7 cellular contexts compared by ENCODE assay signal in the genomic region with DNA sequence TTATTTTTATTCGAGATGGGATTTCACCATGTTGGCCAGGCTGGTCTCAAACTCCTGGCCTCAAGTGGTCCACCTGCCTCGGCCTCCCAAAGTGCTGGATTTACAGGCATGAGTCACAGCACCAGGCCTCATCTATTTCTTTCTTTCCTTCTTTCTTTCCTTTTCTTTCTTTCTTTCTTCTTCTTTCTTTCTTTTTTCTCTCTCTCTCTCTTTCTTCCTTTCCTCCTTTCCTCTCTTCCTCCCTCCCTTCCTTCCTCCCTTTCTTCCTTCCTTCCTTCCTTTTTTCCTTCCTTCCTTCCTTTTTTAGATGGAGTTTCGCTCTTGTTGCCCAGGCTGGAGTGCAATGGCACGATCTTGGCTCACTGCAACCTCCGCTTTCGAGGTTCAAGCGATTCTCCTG. TPM values are rescaled to one million over a fixed set of nuclear protein-coding genes. Genes with fewer than 3 reads are reported as not detected.
A peak's percentile ranks its signal among the peaks of the same experiment; 100 is the strongest.
DNase-seq lines count a peak whose midpoint lies in the region; ATAC-seq and TF ChIP-seq lines count a peak whose summit lies in the region.
"Not testable (repeated sequence)": the region's sequence is repeated elsewhere in the genome, so short reads cannot be mapped to it uniquely, and the experiment has no call there.

No MANE protein-coding gene starts in this region.

- H3K4me1 ChIP-seq in CD4-positive, alpha-beta memory T cell (ENCODE audit: insufficient read depth, low read length), result peaks cover 58% of the 10 kb centered on the region
- H3K4me1 ChIP-seq in smooth muscle cell (ENCODE audit: low read depth), result not testable (repeated sequence)

- not testable (repeated sequence) for DNase-seq in CD4-positive, alpha-beta memory T cell; T-cell; activated CD8-positive, alpha-beta T cell treated with anti-CD3 and anti-CD28 coated beads, Interleukin-2, amount 10 ng/mL, durations not matched to agents 7 days and 5 days; central memory CD8-positive, alpha-beta T cell (ENCODE audit: low spot score in 2 of 2); naive B cell; smooth muscle cell (lab: John Stamatoyannopoulos, UW; ENCODE audit: unreplicated experiment)

- H4K20me1 ChIP-seq in smooth muscle cell (ENCODE audit: low read depth), result peaks cover 100% of the 10 kb centered on the region

- not testable (repeated sequence) for H3K9me3 Mint-ChIP-seq in CD4-positive, alpha-beta memory T cell; T-cell; activated CD8-positive, alpha-beta T cell treated with anti-CD3 and anti-CD28 coated beads, Interleukin-2, amount 10 ng/mL, durations not matched to agents 7 days and 5 days (ENCODE audit: insufficient read depth); activated naive CD4-positive, alpha-beta T cell treated with anti-CD3 and anti-CD28 coated beads, Interleukin-2, amount 50 U/mL, for 24 hours; central memory CD8-positive, alpha-beta T cell; naive B cell

- TF ChIP-seq CTCF in smooth muscle cell (IDR thresholded peaks at IDR 0.05; ENCODE audit: borderline replicate concordance, insufficient read depth, poor library complexity, severe bottlenecking), result not testable (repeated sequence)

- H3K4me3 Mint-ChIP-seq in CD4-positive, alpha-beta memory T cell, result peak overlapping the region in 2 of 8 donors; percentile 13 to 36
- not testable (repeated sequence) for H3K4me3 Mint-ChIP-seq in T-cell; activated CD8-positive, alpha-beta T cell treated with anti-CD3 and anti-CD28 coated beads, Interleukin-2, amount 10 ng/mL, durations not matched to agents 7 days and 5 days; activated naive CD4-positive, alpha-beta T cell treated with anti-CD3 and anti-CD28 coated beads, Interleukin-2, amount 50 U/mL, for 24 hours; central memory CD8-positive, alpha-beta T cell; naive B cell

- CTCF ChIA-PET in CD4-positive, alpha-beta memory T cell (lab: Charles Lee; ENCODE audit: partially characterized antibody), result interaction anchor here (9.9 kb wide), 1 partner anchor 69 kb away, joined by 63 read pairs; no protein-coding TSS in a partner anchor
- CTCF ChIA-PET in T-cell (lab: Charles Lee), result interaction anchor here in 1 of 2 donors (1.7 kb wide), 1 partner anchor 70 kb away, joined by 8 read pairs; no protein-coding TSS in a partner anchor
- CTCF ChIA-PET in activated CD8-positive, alpha-beta T cell treated with anti-CD3 and anti-CD28 coated beads, Interleukin-2, amount 10 ng/mL, durations not matched to agents 7 days and 5 days (lab: Charles Lee), result interaction anchor here (1.4 kb wide), 1 partner anchor 70 kb away, joined by 5 read pairs; no protein-coding TSS in a partner anchor

- H3K27me3 ChIP-seq in CD4-positive, alpha-beta memory T cell (ENCODE audit: insufficient read depth, low read length); smooth muscle cell (ENCODE audit: low read depth): not testable (repeated sequence)

- WGBS in smooth muscle cell (ENCODE audit: low lambda C conversion rate), result 93% methylated on average over 7 of the region's 7 CpGs

- not testable (repeated sequence) for H3K27me3 Mint-ChIP-seq in CD4-positive, alpha-beta memory T cell; T-cell; activated CD8-positive, alpha-beta T cell treated with anti-CD3 and anti-CD28 coated beads, Interleukin-2, amount 10 ng/mL, durations not matched to agents 7 days and 5 days (ENCODE audit: low read depth); activated naive CD4-positive, alpha-beta T cell treated with anti-CD3 and anti-CD28 coated beads, Interleukin-2, amount 50 U/mL, for 24 hours; central memory CD8-positive, alpha-beta T cell; naive B cell

- not testable (repeated sequence) for H3K4me3 ChIP-seq in CD4-positive, alpha-beta memory T cell (ENCODE audit: low read length in 2 of 2); smooth muscle cell

- H3K36me3 ChIP-seq in CD4-positive, alpha-beta memory T cell (ENCODE audit: insufficient read depth, low read length), result peaks cover 32% of the 10 kb centered on the region
- H3K36me3 ChIP-seq in smooth muscle cell (ENCODE audit: low read depth), result not testable (repeated sequence)

- peaks cover 48 to 80% (median 64%) of the 10 kb centered on the region in 4 donors for H3K4me1 Mint-ChIP-seq in CD4-positive, alpha-beta memory T cell
- peaks cover 65 to 79% (median 72%) of the 10 kb centered on the region in 3 donors for H3K4me1 Mint-ChIP-seq in T-cell
- not testable (repeated sequence) for H3K4me1 Mint-ChIP-seq in activated CD8-positive, alpha-beta T cell treated with anti-CD3 and anti-CD28 coated beads, Interleukin-2, amount 10 ng/mL, durations not matched to agents 7 days and 5 days (ENCODE audit: low read depth)
- H3K4me1 Mint-ChIP-seq in activated naive CD4-positive, alpha-beta T cell treated with anti-CD3 and anti-CD28 coated beads, Interleukin-2, amount 50 U/mL, for 24 hours, result peaks cover 78% of the 10 kb centered on the region
- peaks cover 65% of the 10 kb centered on the region for H3K4me1 Mint-ChIP-seq in central memory CD8-positive, alpha-beta T cell
- peaks cover 38 to 66% (median 44%) of the 10 kb centered on the region in 3 donors for H3K4me1 Mint-ChIP-seq in naive B cell

- not testable (repeated sequence) for H3K9me3 ChIP-seq in CD4-positive, alpha-beta memory T cell (ENCODE audit: control insufficient read depth in 1 of 2, low read length in 2 of 2); smooth muscle cell (replicated peaks; ENCODE audit: low read depth)

- not testable (repeated sequence) for H3F3A ChIP-seq in smooth muscle cell (ENCODE audit: low read depth)

- H3K36me3 Mint-ChIP-seq in CD4-positive, alpha-beta memory T cell, result peaks cover 32 to 77% of the 10 kb centered on the region in 2 donors
- H3K36me3 Mint-ChIP-seq in T-cell (peaks cover 46% of the 10 kb centered on the region), naive B cell (peaks cover 10 to 40% of the 10 kb centered on the region in 2 donors)
- H3K36me3 Mint-ChIP-seq in activated CD8-positive, alpha-beta T cell treated with anti-CD3 and anti-CD28 coated beads, Interleukin-2, amount 10 ng/mL, durations not matched to agents 7 days and 5 days (ENCODE audit: low read depth), result peaks cover 55% of the 10 kb centered on the region
- H3K36me3 Mint-ChIP-seq in activated naive CD4-positive, alpha-beta T cell treated with anti-CD3 and anti-CD28 coated beads, Interleukin-2, amount 50 U/mL, for 24 hours, result peaks cover 18% of the 10 kb centered on the region
- peaks cover 58% of the 10 kb centered on the region for H3K36me3 Mint-ChIP-seq in central memory CD8-positive, alpha-beta T cell (ENCODE audit: insufficient read depth)

- ATAC-seq in T-cell (replicated peaks in 1 of 4); activated CD8-positive, alpha-beta T cell treated with anti-CD3 and anti-CD28 coated beads, Interleukin-2, amount 10 ng/mL, durations not matched to agents 7 days and 5 days; central memory CD8-positive, alpha-beta T cell (replicated peaks; ENCODE audit: extremely low read depth, poor library complexity, severe bottlenecking); naive B cell (ENCODE audit: low read depth in 2 of 2): not testable (repeated sequence)

- not testable (repeated sequence) for H3K27ac ChIP-seq in CD4-positive, alpha-beta memory T cell (ENCODE audit: low read depth, low read length)
- peak overlapping the region; percentile 17 for H3K27ac ChIP-seq in smooth muscle cell (ENCODE audit: low read depth)

- H3K79me2 ChIP-seq in smooth muscle cell (ENCODE audit: low read depth), result peaks cover 97% of the 10 kb centered on the region

- H3K4me2 ChIP-seq in smooth muscle cell, result not testable (repeated sequence)

- intact Hi-C loops in CD4-positive, alpha-beta memory T cell (cut with micrococcal nuclease), result not testable (repeated sequence)

- POLR2A ChIA-PET in CD4-positive, alpha-beta memory T cell (lab: Charles Lee; ENCODE audit: partially characterized antibody), result interaction anchor here (1.3 to 2.5 kb wide), 3 partner anchors 33 to 70 kb away, joined by 3 to 10 read pairs (median 4); partner anchors contain the start of gene KMT2E
- POLR2A ChIA-PET in T-cell (lab: Charles Lee), result interaction anchor here in 1 of 2 donors (0.7 kb wide), 1 partner anchor 869 kb away, joined by 8 read pairs; no protein-coding TSS in a partner anchor
- POLR2A ChIA-PET in activated CD8-positive, alpha-beta T cell treated with anti-CD3 and anti-CD28 coated beads, Interleukin-2, amount 10 ng/mL, durations not matched to agents 7 days and 5 days (lab: Charles Lee), result not testable (repeated sequence)

- H3K27ac Mint-ChIP-seq in CD4-positive, alpha-beta memory T cell, result peak overlapping the region in 6 of 7 donors; percentile 24 to 84 (median 72)
- H3K27ac Mint-ChIP-seq in T-cell (peak overlapping the region; percentile 5 to 60), naive B cell (peak overlapping the region; percentile 55 to 94 (median 62))
- H3K27ac Mint-ChIP-seq in activated CD8-positive, alpha-beta T cell treated with anti-CD3 and anti-CD28 coated beads, Interleukin-2, amount 10 ng/mL, durations not matched to agents 7 days and 5 days, result peak overlapping the region; percentile 71
- peak overlapping the region; percentile 90 for H3K27ac Mint-ChIP-seq in activated naive CD4-positive, alpha-beta T cell treated with anti-CD3 and anti-CD28 coated beads, Interleukin-2, amount 50 U/mL, for 24 hours
- H3K27ac Mint-ChIP-seq in central memory CD8-positive, alpha-beta T cell (ENCODE audit: low read depth), result peak overlapping the region; percentile 89

- not testable (repeated sequence) for H3K9ac ChIP-seq in smooth muscle cell (ENCODE audit: low read depth)

- H2AFZ ChIP-seq in smooth muscle cell (ENCODE audit: low read depth), result not testable (repeated sequence)

RNA-seq across cellular contexts. Expression of gene KMT2E, which starts 36.9 kb away (rescaled TPM):
- total RNA-seq in CD4-positive, alpha-beta memory T cell, result 100 to 1,000 TPM; 213 to 224 TPM
- polyA plus RNA-seq in CD4-positive, alpha-beta memory T cell, result 100 to 1,000 TPM; 109 to 244 TPM
- total RNA-seq in T-cell (100 to 1,000 TPM; 164 to 260 (median 169) TPM), smooth muscle cell (64.4 and 77.3 TPM in 2 replicates)
- 100 to 1,000 TPM in 1 of 2 experiments, 10 to 100 TPM in 1; 95.1 to 105 TPM for total RNA-seq in activated CD8-positive, alpha-beta T cell treated with anti-CD3 and anti-CD28 coated beads, Interleukin-2, amount 10 ng/mL, durations not matched to agents 7 days and 5 days
- polyA plus RNA-seq in naive B cell (ENCODE audit: low read depth in 6 of 6) (100 to 1,000 TPM; 165 to 343 (median 213) TPM), smooth muscle cell (88.1 and 106 TPM in 2 replicates)

Comparison
In these comparisons a context has a peak if more than half of its experiments do, and no peak if none do; other contexts are left out.
1. H3K27ac Mint-ChIP-seq: peak in every context shown above with its lines; median percentile 90 in activated naive CD4-positive, alpha-beta T cell treated with anti-CD3 and anti-CD28 coated beads, Interleukin-2, amount 50 U/mL, for 24 hours; 89 in central memory CD8-positive, alpha-beta T cell; 72 in CD4-positive, alpha-beta memory T cell; 71 in activated CD8-positive, alpha-beta T cell treated with anti-CD3 and anti-CD28 coated beads, Interleukin-2, amount 10 ng/mL, durations not matched to agents 7 days and 5 days; 62 in naive B cell; 32 in T-cell.